Comparison of ENCODE assay signal across 25 cellular contexts in genomic region chr10:132151286-132151950, GRCh38.
"Had no signal": no experiment of that assay in that cellular context is flagged by ENCODE, and none has a peak within 500 bp of the region (broad histone marks: within the 10 kb centered on the region; RNA-seq: fewer than 3 reads in every experiment).

No MANE protein-coding gene starts in this region.

- H3K36me3 ChIP-seq: cardiac muscle cell, colonic mucosa, esophagus squamous epithelium, ovary, right lobe of liver, spleen had no signal

- H3K36me3 Mint-ChIP-seq: naive thymus-derived CD4-positive, alpha-beta T cell; stimulated activated naive B cell treated with anti-CD40 and anti-IgM and Interleukin-4, amounts not matched to agents 10 μg/mL and 1 μg/mL and 100 μg/mL, for 72 hours had no signal

- H3K27ac ChIP-seq: cardiac muscle cell, colonic mucosa, esophagus squamous epithelium, gastroesophageal sphincter, hepatocyte, ovary, right lobe of liver, spleen, testis, tibial nerve had no signal

- H3K9me3 Mint-ChIP-seq: naive thymus-derived CD4-positive, alpha-beta T cell; neural crest cell; stimulated activated naive B cell treated with anti-CD40 and anti-IgM and Interleukin-4, amounts not matched to agents 10 μg/mL and 1 μg/mL and 100 μg/mL, for 72 hours; stimulated activated naive CD8-positive, alpha-beta T cell treated with anti-CD3 and anti-CD28 coated beads, Interleukin-15, amount 100 ng/mL, for 72 hours had no signal

- H3K4me3 ChIP-seq: cardiac muscle cell, colonic mucosa, esophagus squamous epithelium, gastroesophageal sphincter, hepatocyte, lung, ovary, right lobe of liver, spleen, testis, tibial nerve had no signal

- H3K9me3 ChIP-seq: colonic mucosa, esophagus squamous epithelium, gastroesophageal sphincter, ovary, right lobe of liver, spleen, testis, tibial nerve had no signal

- H3K4me1 ChIP-seq: colonic mucosa, esophagus squamous epithelium, gastroesophageal sphincter, right lobe of liver, spleen, testis, tibial nerve had no signal

- H3K27ac Mint-ChIP-seq: naive thymus-derived CD4-positive, alpha-beta T cell; progenitor cell of endocrine pancreas; stimulated activated naive B cell treated with anti-CD40 and anti-IgM and Interleukin-4, amounts not matched to agents 10 μg/mL and 1 μg/mL and 100 μg/mL, for 72 hours; stimulated activated naive CD8-positive, alpha-beta T cell treated with anti-CD3 and anti-CD28 coated beads, Interleukin-15, amount 100 ng/mL, for 72 hours had no signal

- H3K27me3 Mint-ChIP-seq: naive thymus-derived CD4-positive, alpha-beta T cell; stimulated activated naive CD8-positive, alpha-beta T cell treated with anti-CD3 and anti-CD28 coated beads, Interleukin-15, amount 100 ng/mL, for 72 hours had no signal

- H3K4me1 Mint-ChIP-seq: stimulated activated naive B cell treated with anti-CD40 and anti-IgM and Interleukin-4, amounts not matched to agents 10 μg/mL and 1 μg/mL and 100 μg/mL, for 72 hours; stimulated activated naive CD8-positive, alpha-beta T cell treated with anti-CD3 and anti-CD28 coated beads, Interleukin-15, amount 100 ng/mL, for 72 hours had no signal

- H3K27me3 ChIP-seq: cardiac muscle cell, colonic mucosa, esophagus squamous epithelium, gastroesophageal sphincter, hepatocyte, ovary, right lobe of liver, spleen, testis, tibial nerve had no signal

- ATAC-seq: gastroesophageal sphincter; left lobe of liver; naive thymus-derived CD4-positive, alpha-beta T cell; right lobe of liver; stimulated activated naive B cell treated with anti-CD40 and anti-IgM and Interleukin-4, amounts not matched to agents 10 μg/mL and 1 μg/mL and 100 μg/mL, for 72 hours; stimulated activated naive CD8-positive, alpha-beta T cell treated with anti-CD3 and anti-CD28 coated beads, Interleukin-15, amount 100 ng/mL, for 72 hours had no signal

- DNase-seq: cerebellar nuclear complex; colonic mucosa; dermis blood vessel endothelial cell; esophagus squamous epithelium; foreskin fibroblast; kidney glomerular epithelial cell; mesendoderm; naive thymus-derived CD4-positive, alpha-beta T cell; stimulated activated CD4-positive, alpha-beta T cell treated with anti-CD3 and anti-CD28 coated beads, Interleukin-15, amount 100 ng/mL, for 24 hours; stimulated activated CD4-positive, alpha-beta T cell treated with anti-CD3 and anti-CD28 coated beads, Interleukin-1b, Interleukin-23, amount 100 ng/mL, for 48 hours; stimulated activated CD4-positive, alpha-beta T cell treated with anti-CD3 and anti-CD28 coated beads, Interleukin-4, amount 100 ng/mL, for 4 hours; stimulated activated naive B cell treated with anti-CD40 and anti-IgM and Interleukin-4, amounts not matched to agents 10 μg/mL and 1 μg/mL and 100 μg/mL, for 72 hours; stimulated activated naive CD8-positive, alpha-beta T cell treated with anti-CD3 and anti-CD28 coated beads, Interleukin-15, amount 100 ng/mL, for 72 hours; testis had no signal

- H3K4me3 Mint-ChIP-seq: naive thymus-derived CD4-positive, alpha-beta T cell; neural crest cell; stimulated activated naive B cell treated with anti-CD40 and anti-IgM and Interleukin-4, amounts not matched to agents 10 μg/mL and 1 μg/mL and 100 μg/mL, for 72 hours; stimulated activated naive CD8-positive, alpha-beta T cell treated with anti-CD3 and anti-CD28 coated beads, Interleukin-15, amount 100 ng/mL, for 72 hours had no signal
